Comparison of ENCODE assay signal across 9 cellular contexts in genomic region chr17:78748048-78748729, GRCh38. TPM values are rescaled to one million over a fixed set of nuclear protein-coding genes. Genes with fewer than 3 reads are reported as not detected.
DNase-seq lines count a peak whose midpoint lies in the region; ATAC-seq, FAIRE-seq and TF ChIP-seq lines count a peak whose summit lies in the region.
"Had no signal": no experiment of that assay in that cellular context is flagged by ENCODE, and none has a peak within 500 bp of the region (broad histone marks: within the 10 kb centered on the region; RNA-seq: fewer than 3 reads in every experiment).

No MANE protein-coding gene starts in this region.

- no peak overlapping the region for H4K8ac ChIP-seq in mesenchymal stem cell (ENCODE audit: low read length)

- no peak overlapping the region for H2BK12ac ChIP-seq in mesenchymal stem cell (ENCODE audit: low read length in 2 of 2)

- ATAC-seq in HG02938 (IDR thresholded peaks at IDR 0.05; ENCODE audit: unreplicated experiment) = peak; percentile 45

- FAIRE-seq in GM12891 (lab: Jason Lieb, UNC) = peak; percentile 72
- FAIRE-seq: colon had no signal

- no peak overlapping the region for H2BK120ac ChIP-seq in mesenchymal stem cell (ENCODE audit: low read depth, low read length)

- H3K27me3 ChIP-seq in mesenchymal stem cell (ENCODE audit: control insufficient read depth in 1 of 2, insufficient read depth in 1 of 2, low read length in 2 of 2) = no peaks in the 10 kb centered on the region

- no peak overlapping the region for H3K4me2 ChIP-seq in mesenchymal stem cell (ENCODE audit: low read length, poor library complexity, severe bottlenecking)

- no peak for TF ChIP-seq POLR2A in GM12891 (IDR thresholded peaks at IDR 0.05; ENCODE audit: low read depth, low read length)

- no peak overlapping the region for H2AFZ ChIP-seq in mesenchymal stem cell (ENCODE audit: low read depth, low read length)

- no peak overlapping the region for H2AK5ac ChIP-seq in mesenchymal stem cell (ENCODE audit: low read length, severe bottlenecking)

- H3K18ac ChIP-seq in mesenchymal stem cell (ENCODE audit: low read depth in 1 of 2, low read length in 2 of 2) = no peak overlapping the region

- H3K27ac ChIP-seq in mesenchymal stem cell (ENCODE audit: low read length, poor library complexity, severe bottlenecking) = no peak overlapping the region

- peak overlapping the region in 1 of 2 experiments; percentile 10 for H3K4me3 ChIP-seq in mesenchymal stem cell (ENCODE audit: insufficient read depth in 1 of 2, low read depth in 1 of 2, low read length in 2 of 2)

- H3K14ac ChIP-seq in mesenchymal stem cell (ENCODE audit: low read length in 2 of 2) = no peak overlapping the region

- H4K91ac ChIP-seq in mesenchymal stem cell (ENCODE audit: low read length) = no peak overlapping the region

- DNase-seq in GM12891 (ENCODE audit: insufficient read length, low spot score) (no peak), mesenchymal stem cell (no peak), superior temporal gyrus (ENCODE audit: extremely low spot score) (no peak), NCI-H2029 treated with DMSO at 0.1 percent for 48 hours (lab: John Stamatoyannopoulos, UW) (no peak), NCI-H510A treated with DMSO at 0.1 percent for 48 hours (lab: John Stamatoyannopoulos, UW) (no peak), dermis blood vessel endothelial cell (no peak)
- DNase-seq in activated naive CD4-positive, alpha-beta T cell treated with anti-CD3 and anti-CD28 coated beads, Interleukin-2, amount 50 U/mL, for 16 hours = peak; percentile 34

- peaks cover 5% of the 10 kb centered on the region for H3K4me1 ChIP-seq in mesenchymal stem cell (ENCODE audit: control insufficient read depth, insufficient read depth, low read depth, low read length)

- no peaks in the 10 kb centered on the region for H3K9me3 ChIP-seq in mesenchymal stem cell (ENCODE audit: control insufficient read depth, low read length)

- peaks cover 0 to 3% of the 10 kb centered on the region in 2 experiments for H3K36me3 ChIP-seq in mesenchymal stem cell (ENCODE audit: control insufficient read depth in 1 of 2, insufficient read depth in 2 of 2, low read depth in 1 of 2, low read length in 2 of 2)

- H3K9ac ChIP-seq in mesenchymal stem cell (ENCODE audit: low read length) = peak overlapping the region; percentile 79

- 97% methylated on average over 6 of the region's 6 CpGs for WGBS in mesenchymal stem cell

- H2BK15ac ChIP-seq in mesenchymal stem cell (ENCODE audit: low read depth, poor library complexity, severe bottlenecking) = no peak overlapping the region

- no peak overlapping the region for H3K23ac ChIP-seq in mesenchymal stem cell (ENCODE audit: low read length in 2 of 2)

- no peak overlapping the region for H2BK5ac ChIP-seq in mesenchymal stem cell (ENCODE audit: low read depth, low read length, poor library complexity, severe bottlenecking)

- no peak overlapping the region for H3K4ac ChIP-seq in mesenchymal stem cell (ENCODE audit: low read depth in 1 of 2, low read length in 2 of 2)

- H3K79me1 ChIP-seq in mesenchymal stem cell (replicated peaks; ENCODE audit: low read length, poor library complexity, severe bottlenecking) = peaks cover 36% of the 10 kb centered on the region

TF ChIP-seq in GM12891, 5 proteins besides CTCF, POLR2A, EP300 and RAD21:
- TF ChIP-seq PAX5 (IDR thresholded peaks at IDR 0.05; ENCODE audit: insufficient read depth, low read length, severe bottlenecking) (no peak), TAF1 (IDR thresholded peaks at IDR 0.05; ENCODE audit: low read depth, low read length) (no peak), POLR2AphosphoS5 (IDR thresholded peaks at IDR 0.05; ENCODE audit: low read depth, low read length) (no peak), POU2F2 (IDR thresholded peaks at IDR 0.05; ENCODE audit: low read depth, low read length) (peak; percentile 35; the same call in 1 of the 2 replicates), SPI1 (IDR thresholded peaks at IDR 0.05; ENCODE audit: low read depth, low read length) (no peak)

RNA-seq across cellular contexts. Expression of gene CYTH1, which starts 33.9 kb away (rescaled TPM):
- polyA plus RNA-seq in GM12891 (2012; ENCODE audit: low read depth, missing spikeins) = 171 TPM
- polyA plus RNA-seq in mesenchymal stem cell (2013, experiment 1 of 2) = 15.0 TPM
- 14.3 TPM for polyA plus RNA-seq in mesenchymal stem cell (2013, experiment 2 of 2)
- 50.6 and 51.4 TPM in 2 replicates for total RNA-seq in dermis blood vessel endothelial cell
